14 cellular contexts compared by ENCODE assay signal in the genomic region with DNA sequence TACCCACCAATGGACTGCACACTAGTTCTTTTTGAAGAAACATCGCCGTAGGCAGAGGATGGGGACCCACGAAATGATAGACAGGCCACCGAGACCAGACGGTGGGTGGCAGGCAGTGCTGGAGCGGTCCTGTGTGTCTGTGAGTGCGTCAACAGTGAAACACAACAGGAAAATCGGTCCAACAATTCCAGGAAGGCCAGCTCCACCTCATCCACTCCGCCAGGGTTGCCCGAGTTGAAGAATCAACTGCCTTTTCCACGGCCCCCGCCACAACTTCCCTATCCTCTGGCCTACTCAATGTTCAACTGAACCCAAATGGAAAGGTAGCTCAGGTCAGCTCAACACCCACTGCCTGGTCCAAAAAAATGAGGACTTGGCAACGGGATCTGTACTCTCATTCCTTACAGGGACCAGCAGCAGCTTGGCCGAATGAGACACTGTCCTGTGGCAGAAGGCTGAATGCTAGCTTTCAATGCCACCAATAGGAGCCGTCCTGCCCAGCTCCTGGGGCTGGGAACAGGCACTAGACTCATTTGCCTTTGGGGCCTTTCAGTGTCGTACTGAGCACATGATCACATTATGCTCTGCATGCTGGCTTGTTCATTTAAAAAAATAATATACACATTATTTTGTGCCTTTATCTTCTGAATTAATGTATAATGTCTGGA. TPM values are rescaled to one million over a fixed set of nuclear protein-coding genes. Genes with fewer than 3 reads are reported as not detected.
DNase-seq lines count a peak whose midpoint lies in the region; ATAC-seq, FAIRE-seq and TF ChIP-seq lines count a peak whose summit lies in the region.
"Had no signal": no experiment of that assay in that cellular context is flagged by ENCODE, and none has a peak within 500 bp of the region (broad histone marks: within the 10 kb centered on the region; RNA-seq: fewer than 3 reads in every experiment).

No MANE protein-coding gene starts in this region.

- H3K9me3 ChIP-seq in HCT116 (ENCODE audit: control insufficient read depth in 1 of 2, insufficient read depth in 1 of 2, low read depth in 1 of 2, low read length in 2 of 2) = no peaks in the 10 kb centered on the region
- H3K9me3 ChIP-seq in K562 (replicated peaks; ENCODE audit: control insufficient read depth, insufficient read depth, low read depth, low read length) = no peaks in the 10 kb centered on the region

- TF ChIP-seq CTCF in HCT116 (IDR thresholded peaks at IDR 0.05 in 2 of 3, conservative IDR thresholded peaks at IDR 0.05 in 1 of 3; ENCODE audit: borderline replicate concordance in 1 of 3, insufficient read depth in 1 of 3, low read depth in 2 of 3, low read length in 2 of 3) = no peak
- TF ChIP-seq CTCF in K562 (IDR thresholded peaks at IDR 0.05 in 2 of 3, conservative IDR thresholded peaks at IDR 0.05 in 1 of 3; ENCODE audit: insufficient read depth in 2 of 3, low read depth in 1 of 3, low read length in 3 of 3) = no peak

- H3K79me2 ChIP-seq in HCT116 (ENCODE audit: insufficient read depth, low read length) (peaks cover 86% of the 10 kb centered on the region), K562 (ENCODE audit: control insufficient read depth, insufficient read depth, low read length) (no peaks in the 10 kb centered on the region)

- H3K4me2 ChIP-seq in HCT116 (ENCODE audit: low read length) = no peak overlapping the region
- H3K4me2 ChIP-seq in K562 (ENCODE audit: insufficient read depth, low read length) = peak overlapping the region; percentile 3; the same call in 1 of the 2 replicates

- DNase-seq in HCT116 (ENCODE audit: low read depth, low spot score) = no peak
- no peak for DNase-seq in K562 (ENCODE audit: extremely low read depth in 1 of 4, low spot score in 3 of 4)
- no peak for DNase-seq in left ventricle myocardium superior
- no peak for DNase-seq in NCI-H1417 treated with DMSO at 0.1 percent for 48 hours (lab: John Stamatoyannopoulos, UW)
- no peak for DNase-seq in NCI-H510A treated with DMSO at 0.1 percent for 48 hours (lab: John Stamatoyannopoulos, UW)
- no peak for DNase-seq in mucosa of gallbladder (ENCODE audit: low spot score)
- DNase-seq: activated CD4-positive, CD25-positive, alpha-beta regulatory T cell treated with anti-CD3 and anti-CD28 coated beads, Interleukin-2, amount 50 U/mL, for 72 hours; activated CD8-positive, alpha-beta memory T cell treated with anti-CD3 and anti-CD28 coated beads, Interleukin-2, amount 10 ng/mL, durations not matched to agents 7 days and 5 days; NCI-H2081 treated with DMSO at 0.1 percent for 48 hours; NCI-H82; stimulated activated CD4-positive, alpha-beta T cell treated with anti-CD3 and anti-CD28 coated beads, Interleukin-12 subunit alpha, Interleukin-12 subunit beta, amount 100 ng/mL, for 4 hours; stomach had no signal

- no peak overlapping the region for H2AFZ ChIP-seq in HCT116 (ENCODE audit: low read depth, low read length, poor library complexity, severe bottlenecking)
- H2AFZ ChIP-seq in K562 (ENCODE audit: low read depth, low read length) = peak overlapping the region; percentile 48; the same call in 1 of the 2 replicates

- no peak overlapping the region for H3K4me3 ChIP-seq in HCT116 (replicated peaks in 1 of 2; ENCODE audit: low read depth in 1 of 2, low read length in 2 of 2)
- H3K4me3 ChIP-seq in K562 = no peak overlapping the region
- no peak overlapping the region for H3K4me3 ChIP-seq in rectal smooth muscle tissue (ENCODE audit: low read length)
- H3K4me3 ChIP-seq: stomach had no signal

- H3K27me3 ChIP-seq in HCT116 (ENCODE audit: insufficient read depth, low read length) = no peaks in the 10 kb centered on the region
- no peaks in the 10 kb centered on the region for H3K27me3 ChIP-seq in K562 (ENCODE audit: control insufficient read depth in 2 of 2, insufficient read depth in 2 of 2, low read length in 2 of 2)
- no peaks in the 10 kb centered on the region for H3K27me3 ChIP-seq in rectal smooth muscle tissue (ENCODE audit: control insufficient read depth, insufficient read depth, low read length)
- H3K27me3 ChIP-seq: stomach had no signal

- no peak overlapping the region for H3K9ac ChIP-seq in HCT116 (ENCODE audit: low read length)
- peak overlapping the region in 1 of 2 experiments; percentile 41; a peak in 1 of 4 replicates for H3K9ac ChIP-seq in K562 (ENCODE audit: insufficient read depth in 1 of 2, low read depth in 2 of 2, low read length in 2 of 2)
- peak overlapping the region; percentile 26 for H3K9ac ChIP-seq in rectal smooth muscle tissue (ENCODE audit: low read length)

- H3K27ac ChIP-seq in HCT116 (ENCODE audit: low read depth, low read length) (peak overlapping the region; percentile 85; the same call in 1 of the 2 replicates), K562 (ENCODE audit: extremely low read depth, low read depth, low read length) (no peak overlapping the region), rectal smooth muscle tissue (ENCODE audit: low read depth, low read length) (no peak overlapping the region)
- H3K27ac ChIP-seq: stomach had no signal

- H4K20me1 ChIP-seq in HCT116 (ENCODE audit: insufficient read depth) = no peaks in the 10 kb centered on the region
- no peaks in the 10 kb centered on the region for H4K20me1 ChIP-seq in K562 (replicated peaks; ENCODE audit: control insufficient read depth, insufficient read depth, low read length)

- no peak for TF ChIP-seq EP300 in K562 (IDR thresholded peaks at IDR 0.05; ENCODE audit: low read length)

- BruUV-seq in HCT116 (replicated peaks; lab: Mats Ljungman, UMichigan) = no TSS peak
- BruUV-seq in K562 (replicated peaks; lab: Mats Ljungman, UMichigan) = no TSS peak

- no peaks in the 10 kb centered on the region for H3K36me3 ChIP-seq in HCT116 (ENCODE audit: control insufficient read depth in 1 of 2, insufficient read depth in 2 of 2, low read length in 2 of 2)
- no peaks in the 10 kb centered on the region for H3K36me3 ChIP-seq in K562 (ENCODE audit: control insufficient read depth, insufficient read depth, low read length)
- no peaks in the 10 kb centered on the region for H3K36me3 ChIP-seq in rectal smooth muscle tissue (ENCODE audit: control insufficient read depth, insufficient read depth, low read length)
- H3K36me3 ChIP-seq: stomach had no signal

- no peak for TF ChIP-seq POLR2A in HCT116 (IDR thresholded peaks at IDR 0.05; ENCODE audit: borderline replicate concordance, extremely low read depth, insufficient read depth, insufficient read length)
- TF ChIP-seq POLR2A in K562 (conservative IDR thresholded peaks at IDR 0.05) = no peak

- POLR2A ChIA-PET in HCT116 (lab: Charles Lee) (no interaction called here), K562 (lab: Yijun Ruan, JAX) (no interaction called here)

- intact Hi-C loops in HCT116 (cut with micrococcal nuclease) (loop anchor here (5.0 kb wide), 1 partner anchor 55 kb away; no protein-coding TSS in a partner anchor), K562 (cut with micrococcal nuclease) (no loop called here), left ventricle myocardium superior (cut with micrococcal nuclease) (no loop called here)

- in situ Hi-C loops in K562 (cut with MboI) = no loop called here

- 31% methylated on average over 13 of the region's 16 CpGs for WGBS in K562 (ENCODE audit: insufficient coverage, low coverage, missing lambda C conversion rate)

- ATAC-seq in HCT116 = no peak
- ATAC-seq in K562 = peak; percentile 36; the same call in 1 of the 3 replicates
- peak; percentile 38 for ATAC-seq in left ventricle myocardium superior
- ATAC-seq in HG03460 (IDR thresholded peaks at IDR 0.05; ENCODE audit: unreplicated experiment) = no peak
- ATAC-seq: activated CD8-positive, alpha-beta memory T cell treated with anti-CD3 and anti-CD28 coated beads, Interleukin-2, amount 10 ng/mL, durations not matched to agents 7 days and 5 days had no signal

- CTCF ChIA-PET in HCT116 (lab: Charles Lee) = no interaction called here
- CTCF ChIA-PET in K562 (lab: Yijun Ruan, JAX; ENCODE audit: low intra/inter-chr PET ratio) = no interaction called here

- H3K4me1 ChIP-seq in HCT116 (ENCODE audit: control insufficient read depth in 1 of 2, insufficient read depth in 2 of 2, low read length in 2 of 2) = peaks cover 38 to 64% of the 10 kb centered on the region in 2 experiments
- H3K4me1 ChIP-seq in K562 (replicated peaks in 1 of 2; ENCODE audit: control insufficient read depth in 2 of 2, insufficient read depth in 2 of 2, low read length in 2 of 2) = peaks cover 3 to 13% of the 10 kb centered on the region in 2 experiments; a peak in 3 of 5 replicates
- peaks cover 2% of the 10 kb centered on the region for H3K4me1 ChIP-seq in rectal smooth muscle tissue (ENCODE audit: control insufficient read depth, insufficient read depth, low read length)

- no peak for FAIRE-seq in K562 (lab: Jason Lieb, UNC)

- RAD21 ChIA-PET in HCT116 (lab: Charles Lee; ENCODE audit: low non-redundant PET in 1 of 2, low total read pairs in 2 of 2, uncharacterized antibody in 2 of 2, unreplicated experiment in 2 of 2) = no interaction called here

- H3K9me1 ChIP-seq in K562 (ENCODE audit: control insufficient read depth, insufficient read depth, low read length) = no peaks in the 10 kb centered on the region

- H3K9me2 ChIP-seq in HCT116 (ENCODE audit: insufficient read depth) = no peaks in the 10 kb centered on the region

- TF ChIP-seq RAD21 in HCT116 (IDR thresholded peaks at IDR 0.05; ENCODE audit: low read depth) = no peak
- TF ChIP-seq RAD21 in K562 (CRISPR knock-in tag; conservative IDR thresholded peaks at IDR 0.05 in 1 of 2, IDR thresholded peaks at IDR 0.05 in 1 of 2) = no peak

TF ChIP-seq in HCT116, 20 proteins besides CTCF, POLR2A, EP300 and RAD21 (continues in another document):
- TF ChIP-seq ZFX (IDR thresholded peaks at IDR 0.05) = no peak

RNA-seq across cellular contexts. Expression of a gene that starts 43.5 kb away (rescaled TPM):
- total RNA-seq in HCT116 (2021; ENCODE audit: unreplicated experiment) (48.8 TPM), K562 (2014; rRNA removed) (0.09 and 0.29 TPM in 2 replicates), K562 (2014; rRNA removed; fragmentation: Illumina TruSeq; extraction: Trizol) (0.29 and 0.33 TPM in 2 replicates), K562 (2015; rRNA removed; fragmentation: Illumina TruSeq; extraction: Trizol) (0.49 and 0.54 TPM in 2 replicates), K562 (2021) (0.51 and 0.60 TPM in 2 replicates), left ventricle myocardium superior (5.9 TPM), mucosa of gallbladder (30.6 TPM)
- 18.3 and 21.7 TPM in 2 replicates for polyA plus RNA-seq in HCT116 (2012)
- total RNA-seq in K562 (2011; cell fraction: chromatin; rRNA removed; ENCODE audit: low replicate concordance) = 0.72 and 1.00 TPM in 2 replicates
- total RNA-seq in K562 (2011; cell fraction: nucleolus; rRNA removed) = 0.53 and 0.67 TPM in 2 replicates
- 0.59 and 1.1 TPM in 2 replicates for total RNA-seq in K562 (2011; cell fraction: nucleoplasm; rRNA removed)
- polyA plus RNA-seq in K562 (2011; rRNA removed) (0.45 and 0.54 TPM in 2 replicates), K562 (2014; fragmentation: Illumina TruSeq; extraction: Trizol) (0.54 and 0.58 TPM in 2 replicates), K562 (2014; fragmentation: Nextera tagmentation; extraction: Ambion mirVana) (under 1 TPM; 0.07 to 0.28 TPM), K562 (2014; rRNA removed) (0.13 and 0.17 TPM in 2 replicates)
- polyA plus RNA-seq in K562 (2011; cell fraction: cytosol; rRNA removed) = 0.46 and 0.64 TPM in 2 replicates
- 1.1 and 1.8 TPM in 2 replicates for polyA plus RNA-seq in K562 (2011; cell fraction: nucleus; rRNA removed)
- 0.38 and 0.48 TPM in 2 replicates for polyA plus RNA-seq in K562 (2012)
- polyA minus RNA-seq in K562 (2011; rRNA and poly(A)+ RNA removed) = 1.2 and 2.2 TPM in 2 replicates
- polyA minus RNA-seq in K562 (2011; cell fraction: cytosol; rRNA and poly(A)+ RNA removed) = 0.64 and 0.67 TPM in 2 replicates
- 0.94 and 1.6 TPM in 2 replicates for polyA minus RNA-seq in K562 (2011; cell fraction: nucleus; rRNA and poly(A)+ RNA removed)

Comparison
In these comparisons a context has a peak if more than half of its experiments do, and no peak if none do; other contexts are left out.
1. ATAC-seq: peak in K562 (single experiment) and left ventricle myocardium superior (single experiment); none in HCT116 (single experiment) and HG03460 (single experiment).